8 cellular contexts compared by ENCODE assay signal in the genomic region with DNA sequence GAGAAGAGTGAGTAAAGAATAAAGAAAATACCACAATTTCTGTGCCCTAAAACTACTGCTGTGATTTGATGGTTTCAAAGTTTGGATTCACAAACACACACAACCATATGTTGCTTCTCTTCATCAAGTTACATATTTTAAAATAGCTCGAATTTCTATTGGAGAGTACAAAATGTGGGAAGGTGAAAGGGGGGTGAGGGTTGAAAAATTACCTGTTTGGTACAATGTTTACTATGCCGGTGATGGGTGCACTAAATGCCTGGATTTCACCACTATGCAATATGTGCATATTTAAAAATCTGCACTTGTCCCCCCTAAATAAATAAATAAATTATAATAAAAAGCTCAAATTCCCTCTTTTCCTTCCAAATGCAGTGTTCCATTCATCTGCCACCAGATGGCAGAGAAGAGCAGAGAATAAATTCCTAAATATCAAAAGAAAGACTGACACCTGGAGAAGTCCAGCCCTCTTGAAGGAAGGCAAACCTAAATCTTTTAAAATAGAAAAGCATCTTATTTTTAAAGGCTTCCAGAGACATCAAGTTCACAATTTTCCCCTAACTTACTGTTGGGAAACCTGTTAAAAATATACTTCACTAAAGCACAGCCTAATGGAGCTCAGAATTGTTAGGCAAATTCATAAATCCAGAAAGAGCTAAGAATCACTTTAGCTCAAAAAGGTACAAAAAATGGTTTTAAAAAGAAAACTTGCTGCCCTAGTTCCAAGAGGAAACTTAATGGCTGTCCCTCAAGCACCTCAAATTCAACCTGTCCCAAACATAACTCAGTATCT. TPM values are rescaled to one million over a fixed set of nuclear protein-coding genes. Genes with fewer than 3 reads are reported as not detected.
DNase-seq lines count a peak whose midpoint lies in the region; ATAC-seq and TF ChIP-seq lines count a peak whose summit lies in the region.

No MANE protein-coding gene starts in this region.

- H3K27ac Mint-ChIP-seq in GM23338: no peak overlapping the region
- no peak overlapping the region for H3K27ac Mint-ChIP-seq in osteocyte (ENCODE audit: unreplicated experiment)

- H3K9me3 ChIP-seq in PC-3 (ENCODE audit: low read length) (no peaks in the 10 kb centered on the region), suprapubic skin (no peaks in the 10 kb centered on the region)

- POLR2A ChIA-PET in PC-3 (lab: Charles Lee; ENCODE audit: unreplicated experiment): no interaction called here

- no TSS peak for BruUV-seq in PC-3 (replicated peaks; lab: Mats Ljungman, UMichigan)

- H3K4me2 ChIP-seq in GM23338: no peak overlapping the region
- no peak overlapping the region for H3K4me2 ChIP-seq in PC-3 (ENCODE audit: low read length)

- no peak; the same call in 2 of the 3 replicates for ATAC-seq in GM23338
- ATAC-seq in PC-3: peak; percentile 40; the same call in 1 of the 2 replicates
- ATAC-seq in GM19035 (IDR thresholded peaks at IDR 0.05; ENCODE audit: unreplicated experiment): no peak

- H3K27me3 Mint-ChIP-seq in GM23338 (ENCODE audit: insufficient read depth, low read depth, poor library complexity): peaks cover 3% of the 10 kb centered on the region
- H3K27me3 Mint-ChIP-seq in osteocyte (ENCODE audit: unreplicated experiment): peaks cover 71% of the 10 kb centered on the region

- intact Hi-C loops in PC-3 (cut with micrococcal nuclease): loop anchor here (1.0 kb wide), 2 partner anchors 43 to 289 kb away; no protein-coding TSS in a partner anchor

- H3K9me2 ChIP-seq in GM23338 (ENCODE audit: insufficient read depth): no peaks in the 10 kb centered on the region
- no peaks in the 10 kb centered on the region for H3K9me2 ChIP-seq in PC-3 (replicated peaks; ENCODE audit: low read length)

- no peak overlapping the region for H3K4me3 ChIP-seq in AG10803 (ENCODE audit: low read length)
- H3K4me3 ChIP-seq in GM23338: no peak overlapping the region
- H3K4me3 ChIP-seq in PC-3 (ENCODE audit: low read length): no peak overlapping the region
- H3K4me3 ChIP-seq in suprapubic skin: no peak overlapping the region

- TF ChIP-seq EP300 in suprapubic skin (IDR thresholded peaks at IDR 0.05): no peak

- H3K9me3 Mint-ChIP-seq in GM23338 (no peaks in the 10 kb centered on the region; the same call in 2 of the 3 replicates), osteocyte (ENCODE audit: unreplicated experiment) (no peaks in the 10 kb centered on the region)

- TF ChIP-seq CTCF in AG10803 (conservative IDR thresholded peaks at IDR 0.05; ENCODE audit: low read length): peak; percentile 84
- TF ChIP-seq CTCF in GM23338 (conservative IDR thresholded peaks at IDR 0.05; ENCODE audit: low read depth in 2 of 2): peak; percentile 69 to 85
- TF ChIP-seq CTCF in PC-3 (conservative IDR thresholded peaks at IDR 0.05; ENCODE audit: low read depth, low read length): peak; percentile 67
- TF ChIP-seq CTCF in osteocyte (IDR thresholded peaks at IDR 0.05): peak; percentile 83
- peak in 1 of 2 donors; percentile 66 for TF ChIP-seq CTCF in suprapubic skin (IDR thresholded peaks at IDR 0.05)

- H3F3A ChIP-seq in GM23338 (replicated peaks; ENCODE audit: low read depth): no peaks in the 10 kb centered on the region
- no peaks in the 10 kb centered on the region for H3F3A ChIP-seq in PC-3 (ENCODE audit: low read length, unreplicated experiment)

- H3K27me3 ChIP-seq in GM23338 (ENCODE audit: insufficient read depth): no peaks in the 10 kb centered on the region
- H3K27me3 ChIP-seq in PC-3 (ENCODE audit: low read length): no peaks in the 10 kb centered on the region
- no peaks in the 10 kb centered on the region for H3K27me3 ChIP-seq in suprapubic skin

- no peaks in the 10 kb centered on the region for H3K36me3 Mint-ChIP-seq in GM23338 (ENCODE audit: low read depth)
- no peaks in the 10 kb centered on the region for H3K36me3 Mint-ChIP-seq in osteocyte (ENCODE audit: unreplicated experiment)

- H3K4me1 ChIP-seq in GM23338 (ENCODE audit: insufficient read depth) (no peaks in the 10 kb centered on the region), PC-3 (ENCODE audit: insufficient read depth, low read length) (no peaks in the 10 kb centered on the region), suprapubic skin (no peaks in the 10 kb centered on the region)

- no peak for TF ChIP-seq POLR2A in suprapubic skin (IDR thresholded peaks at IDR 0.05)

- no peak overlapping the region for H3K4me3 Mint-ChIP-seq in GM23338
- no peak overlapping the region for H3K4me3 Mint-ChIP-seq in osteocyte (ENCODE audit: unreplicated experiment)

- no peaks in the 10 kb centered on the region; the same call in 2 of the 3 replicates for H3K4me1 Mint-ChIP-seq in GM23338
- no peaks in the 10 kb centered on the region for H3K4me1 Mint-ChIP-seq in osteocyte (ENCODE audit: unreplicated experiment)

- H2AFZ ChIP-seq in GM23338 (no peak overlapping the region), PC-3 (ENCODE audit: low read length) (no peak overlapping the region)

- CTCF ChIA-PET in PC-3 (lab: Charles Lee): interaction anchor here (0.5 to 1.5 kb wide), 15 partner anchors 18 to 514 kb away, joined by 3 to 11 read pairs (median 4); no protein-coding TSS in a partner anchor

- H4K20me1 ChIP-seq in GM23338 (replicated peaks; ENCODE audit: insufficient read depth): no peaks in the 10 kb centered on the region
- no peaks in the 10 kb centered on the region for H4K20me1 ChIP-seq in PC-3 (ENCODE audit: low read length)

- 46% methylated on average over 2 of the region's 2 CpGs for WGBS in suprapubic skin

- H3K36me3 ChIP-seq in GM23338 (ENCODE audit: insufficient read depth): no peaks in the 10 kb centered on the region
- no peaks in the 10 kb centered on the region for H3K36me3 ChIP-seq in PC-3 (ENCODE audit: low read depth, low read length)
- no peaks in the 10 kb centered on the region for H3K36me3 ChIP-seq in suprapubic skin

- no peaks in the 10 kb centered on the region for H3K79me2 ChIP-seq in GM23338 (replicated peaks; ENCODE audit: insufficient read depth)
- no peaks in the 10 kb centered on the region for H3K79me2 ChIP-seq in PC-3 (ENCODE audit: low read length)

- no peak overlapping the region for H3K9ac ChIP-seq in PC-3 (ENCODE audit: low read length)

- H3K27ac ChIP-seq in GM23338 (ENCODE audit: low read depth) (no peak overlapping the region), PC-3 (ENCODE audit: low read length) (no peak overlapping the region), suprapubic skin (no peak overlapping the region)

- peak; percentile 33 for DNase-seq in AG10803 (ENCODE audit: low read depth)
- peak; percentile 68 for DNase-seq in GM23338 (ENCODE audit: low spot score)
- peak; percentile 54 for DNase-seq in PC-3
- peak; percentile 20 for DNase-seq in epidermal melanocyte (ENCODE audit: insufficient read length, low spot score)
- no peak for DNase-seq in osteocyte (ENCODE audit: extremely low spot score, unreplicated experiment)
- no peak for DNase-seq in suprapubic skin (ENCODE audit: low spot score in 2 of 2)
- no peak for DNase-seq in stimulated activated naive CD4-positive, alpha-beta T cell treated with Interleukin-2 at 50 U/mL for 16 hours (lab: John Stamatoyannopoulos, UW)

TF ChIP-seq in GM23338, 12 proteins besides CTCF, POLR2A, EP300 and RAD21 (continues in another document):
- no peak for TF ChIP-seq STAT1 (IDR thresholded peaks at IDR 0.05; ENCODE audit: unreplicated experiment)

RNA-seq across cellular contexts. Expression of a gene that starts 24.8 kb away (rescaled TPM):
- total RNA-seq in GM23338 (2014; rRNA removed; shearing (Covaris generic)): 33.0 and 39.9 TPM in 2 replicates
- 15.1 and 15.9 TPM in 2 replicates for polyA plus RNA-seq in GM23338 (2016; fragmentation: Nextera tagmentation; extraction: Ambion mirVana)
- total RNA-seq in PC-3 (2014; rRNA removed): 13.0 and 14.9 TPM in 2 replicates
- total RNA-seq in osteocyte: 43.3 TPM in 2 replicates
- total RNA-seq in suprapubic skin: 1 to 10 TPM; 7.6 to 9.8 (median 8.7) TPM

RNA-seq across cellular contexts. Expression of a gene that starts 43.1 kb away (rescaled TPM):
- total RNA-seq in GM23338 (2014; rRNA removed; shearing (Covaris generic)): 10.8 and 11.7 TPM in 2 replicates
- polyA plus RNA-seq in GM23338 (2016; fragmentation: Nextera tagmentation; extraction: Ambion mirVana): 3.1 and 4.9 TPM in 2 replicates
- total RNA-seq in PC-3 (2014; rRNA removed) (2.9 and 4.0 TPM in 2 replicates), osteocyte (2.2 and 3.1 TPM in 2 replicates), suprapubic skin (10 to 100 TPM in 1 of 4 donors, 1 to 10 TPM in 3; 1.2 to 29.1 (median 3.4) TPM)

Comparison
In these comparisons a context has a peak if more than half of its experiments do, and no peak if none do; other contexts are left out.
1. DNase-seq: peak in AG10803 (single experiment), GM23338 (single experiment), PC-3 (single experiment) and epidermal melanocyte (single experiment); none in osteocyte (single experiment), suprapubic skin (0 of 2) and stimulated activated naive CD4-positive, alpha-beta T cell treated with Interleukin-2 at 50 U/mL for 16 hours (single experiment).